ENCODE assay signal across 18 cellular contexts in genomic region chr11:11081786-11082185, GRCh38.
"Had no signal": no experiment of that assay in that cellular context is flagged by ENCODE, and none has a peak within 500 bp of the region (broad histone marks: within the 10 kb centered on the region; RNA-seq: fewer than 3 reads in every experiment).

No MANE protein-coding gene starts in this region.

- H3K4me3 ChIP-seq: right atrium auricular region, spleen, suprapubic skin had no signal

- DNase-seq: activated CD4-positive, alpha-beta T cell treated with anti-CD3 and anti-CD28 coated beads for 36 hours; activated CD8-positive, alpha-beta memory T cell treated with anti-CD3 and anti-CD28 coated beads, Interleukin-2, amount 50 U/mL, for 48 hours; activated CD8-positive, alpha-beta T cell treated with anti-CD3 and anti-CD28 coated beads for 36 hours; activated naive CD4-positive, alpha-beta T cell treated with anti-CD3 and anti-CD28 coated beads for 36 hours; caudate nucleus; cortex of kidney; effector memory CD4-positive, alpha-beta T cell; hypothalamus; immature natural killer cell; mammary epithelial cell; spleen; stimulated activated CD4-positive, alpha-beta T cell treated with anti-CD3 and anti-CD28 coated beads, Interleukin-1b, Interleukin-23, amount 100 ng/mL, for 48 hours; stimulated activated naive CD4-positive, alpha-beta T cell treated with Interleukin-2 at 50 U/mL for 16 hours; T-cell; T1000 had no signal

- H3K27ac ChIP-seq: epithelial cell of prostate, right atrium auricular region, spleen, suprapubic skin had no signal

- H3K36me3 ChIP-seq: right atrium auricular region, spleen, suprapubic skin had no signal

- H3K4me1 ChIP-seq: spleen, suprapubic skin had no signal

- H3K27me3 ChIP-seq: right atrium auricular region, suprapubic skin had no signal

- H3K9me3 ChIP-seq: right atrium auricular region, spleen, suprapubic skin had no signal
